In genomic region chr1:222387020-222387816, GRCh38 we compare ENCODE assay signal across 1 cellular context.
A peak's percentile ranks its signal among the peaks of the same experiment; 100 is the strongest.
TF ChIP-seq lines count a peak whose summit lies in the region.

No MANE protein-coding gene starts in this region.

TF ChIP-seq in K562, 482 proteins besides CTCF, POLR2A, EP300 and RAD21 (continued from another document):
- TF ChIP-seq PRDM10 (IDR thresholded peaks at IDR 0.05; ENCODE audit: partially characterized antibody) (peak; percentile 38), E4F1 (CRISPR knock-in tag; IDR thresholded peaks at IDR 0.05; ENCODE audit: borderline replicate concordance) (no peak), GABPA (tag; conservative IDR thresholded peaks at IDR 0.05; ENCODE audit: low read depth) (0 out of 2 replicates have a peak, but pooled peaks have one; percentile 52), CBX3 (IDR thresholded peaks at IDR 0.05; ENCODE audit: borderline replicate concordance in 1 of 2, low read length in 2 of 2) (0 out of 3 replicates have a peak, but pooled peaks of 1 of the 2 experiments have one; percentile 27), YY1 (IDR thresholded peaks at IDR 0.05; ENCODE audit: borderline replicate concordance in 1 of 3, control insufficient read depth in 1 of 3, extremely low read depth in 1 of 3, insufficient read depth in 3 of 3, insufficient read length in 1 of 3, insufficient replicate concordance in 2 of 3, low read depth in 1 of 3, low read length in 2 of 3) (peak in 2 of 3 experiments; percentile 28 to 81), SMC3 (conservative IDR thresholded peaks at IDR 0.05; ENCODE audit: insufficient read depth, low read depth, low read length) (peak; percentile 43; the same call in 1 of the 2 replicates), ZNF175 (CRISPR knock-in tag; IDR thresholded peaks at IDR 0.05; ENCODE audit: low read depth) (peak; percentile 24; the same call in 1 of the 2 replicates), ZNF639 (CRISPR knock-in tag; conservative IDR thresholded peaks at IDR 0.05 in 1 of 2, IDR thresholded peaks at IDR 0.05 in 1 of 2) (peak in 1 of 2 experiments; percentile 57; a peak in 1 of 4 replicates), EHMT2 (IDR thresholded peaks at IDR 0.05) (peak; percentile 67; the same call in 1 of the 2 replicates), XRCC4 (IDR thresholded peaks at IDR 0.05; ENCODE audit: extremely low read depth, insufficient read depth, insufficient read length) (no peak), KAT8 (IDR thresholded peaks at IDR 0.05; ENCODE audit: low read depth) (0 out of 2 replicates have a peak, but pooled peaks have one; percentile 26), NCOA4 (IDR thresholded peaks at IDR 0.05; ENCODE audit: partially characterized antibody) (no peak), ZNF253 (CRISPR knock-in tag; conservative IDR thresholded peaks at IDR 0.05) (no peak), ZEB2 (IDR thresholded peaks at IDR 0.05) (no peak), ZNF75A (CRISPR knock-in tag; IDR thresholded peaks at IDR 0.05) (peak; percentile 74)
